In genomic region chr1:27349784-27350672, GRCh38 we compare ENCODE assay signal across 8 cellular contexts. TPM values are rescaled to one million over a fixed set of nuclear protein-coding genes. Genes with fewer than 3 reads are reported as not detected.
A peak's percentile ranks its signal among the peaks of the same experiment; 100 is the strongest.
DNase-seq lines count a peak whose midpoint lies in the region; ATAC-seq, FAIRE-seq and TF ChIP-seq lines count a peak whose summit lies in the region.

No MANE protein-coding gene starts in this region.

- no peaks in the 10 kb centered on the region for H3K9me1 ChIP-seq in endothelial cell of umbilical vein (replicated peaks; ENCODE audit: control insufficient read depth, extremely low read depth, insufficient read depth, low read length)

- H3K27ac ChIP-seq in HEK293 (ENCODE audit: extremely low read depth, low read depth, low read length) = no peak overlapping the region
- H3K27ac ChIP-seq in endothelial cell of umbilical vein (ENCODE audit: insufficient read depth, low read depth, low read length) = no peak overlapping the region
- peak overlapping the region in 1 of 2 donors; percentile 32 for H3K27ac ChIP-seq in mucosa of rectum (ENCODE audit: low read depth in 2 of 2, low read length in 2 of 2)

- H4K20me1 ChIP-seq in endothelial cell of umbilical vein (replicated peaks; ENCODE audit: control insufficient read depth, extremely low read depth, insufficient read depth, low read length) = no peaks in the 10 kb centered on the region

- H2AFZ ChIP-seq in endothelial cell of umbilical vein (ENCODE audit: low read depth, low read length) = peak overlapping the region; percentile 75

- peak; percentile 73 for FAIRE-seq in endothelial cell of umbilical vein (lab: Jason Lieb, UNC)

- H3K79me2 ChIP-seq in endothelial cell of umbilical vein (ENCODE audit: control insufficient read depth, insufficient read depth, low read length) = no peaks in the 10 kb centered on the region

- H3K9ac ChIP-seq in endothelial cell of umbilical vein (replicated peaks; ENCODE audit: extremely low read depth, insufficient read depth, low read length) (no peak overlapping the region), mucosa of rectum (ENCODE audit: low read depth in 1 of 2, low read length in 2 of 2) (peak overlapping the region in 1 of 2 donors; percentile 36)

- ATAC-seq in HG03457 (IDR thresholded peaks at IDR 0.05; ENCODE audit: unreplicated experiment) = no peak
- no peak for ATAC-seq in GM18867 (IDR thresholded peaks at IDR 0.05; ENCODE audit: unreplicated experiment)

- intact Hi-C loops in endothelial cell of umbilical vein (cut with micrococcal nuclease) = no loop called here

- dilution Hi-C loops in endothelial cell of umbilical vein (cut with MboI; ENCODE audit: extremely low pct_ligation_motif_present, low sequenced_read_pairs) = no loop called here

- CTCF ChIA-PET in HEK293 (lab: Yijun Ruan, JAX) = interaction anchor here (0.7 to 3.2 kb wide), 5 partner anchors 15 to 46 kb away, joined by 3 to 17 read pairs (median 4); no protein-coding TSS in a partner anchor
- CTCF ChIA-PET in endothelial cell of umbilical vein (lab: Charles Lee) = interaction anchor here (0.6 to 2.1 kb wide), 13 partner anchors 8 to 358 kb away, joined by 3 to 12 read pairs (median 4); partner anchors contain the start of gene FCN3

- TF ChIP-seq POLR2A in endothelial cell of umbilical vein (IDR thresholded peaks at IDR 0.05; ENCODE audit: low read depth, low read length) = no peak

- peak overlapping the region; percentile 45 for H3K4me2 ChIP-seq in endothelial cell of umbilical vein (ENCODE audit: insufficient read depth, low read length)

- H3K4me3 ChIP-seq in HEK293 (ENCODE audit: low read depth, low read length) = no peak overlapping the region; the same call in 1 of the 2 replicates
- H3K4me3 ChIP-seq in endothelial cell of umbilical vein (replicated peaks in 1 of 3; ENCODE audit: insufficient read depth in 1 of 3, low read depth in 1 of 3, low read length in 3 of 3) = peak overlapping the region in 1 of 3 experiments; percentile 31
- H3K4me3 ChIP-seq in mucosa of rectum (ENCODE audit: low read length in 2 of 2) = peak overlapping the region; percentile 50 to 63

- POLR2A ChIA-PET in HEK293 (lab: Yijun Ruan, JAX) = interaction anchor here (0.6 to 2.0 kb wide), 7 partner anchors 11 to 195 kb away, joined by 3 to 17 read pairs (median 5); partner anchors contain the start of genes MAP3K6, SLC9A1 and TMEM222
- POLR2A ChIA-PET in endothelial cell of umbilical vein (lab: Charles Lee) = no interaction called here

- TF ChIP-seq CTCF in HEK293 (tag by site-specific recombination; IDR thresholded peaks at IDR 0.05) (no peak), endothelial cell of umbilical vein (IDR thresholded peaks at IDR 0.05; ENCODE audit: extremely low read depth in 1 of 2, insufficient read depth in 1 of 2, low read depth in 1 of 2, low read length in 2 of 2) (no peak)

- H3K27me3 ChIP-seq in endothelial cell of umbilical vein (ENCODE audit: control insufficient read depth in 2 of 2, insufficient read depth in 2 of 2, low read length in 2 of 2) (peaks cover 2 to 5% of the 10 kb centered on the region in 2 experiments), mucosa of rectum (ENCODE audit: control insufficient read depth in 2 of 2, insufficient read depth in 2 of 2, low read length in 2 of 2) (no peaks in the 10 kb centered on the region)

- DNase-seq in NCI-H774 (lab: John Stamatoyannopoulos, UW) (peak; percentile 59), endothelial cell of umbilical vein (ENCODE audit: low read depth, low spot score) (peak; percentile 69), inferior parietal cortex (ENCODE audit: extremely low spot score) (no peak)
- no peak for DNase-seq in central memory CD4-positive, alpha-beta T cell

- H3K36me3 ChIP-seq in HEK293 (ENCODE audit: control insufficient read depth in 2 of 2, insufficient read depth in 1 of 2, low read length in 2 of 2) (peaks cover 0 to 19% of the 10 kb centered on the region in 2 experiments; a peak in 1 of 3 replicates), endothelial cell of umbilical vein (ENCODE audit: control insufficient read depth in 2 of 2, extremely low read depth in 1 of 2, insufficient read depth in 2 of 2, low read length in 2 of 2) (no peaks in the 10 kb centered on the region), mucosa of rectum (ENCODE audit: control insufficient read depth in 2 of 2, insufficient read depth in 2 of 2, low read length in 2 of 2) (peaks cover under 1 to 6% of the 10 kb centered on the region in 2 donors)

- BruUV-seq in endothelial cell of umbilical vein (replicated peaks; lab: Mats Ljungman, UMichigan) = no TSS peak

- H3K4me1 ChIP-seq in HEK293 (ENCODE audit: control insufficient read depth, insufficient read depth, low read length) (peaks cover 4% of the 10 kb centered on the region), endothelial cell of umbilical vein (ENCODE audit: control insufficient read depth, extremely low read depth, insufficient read depth, low read length) (peaks cover 7% of the 10 kb centered on the region), mucosa of rectum (ENCODE audit: control insufficient read depth in 2 of 2, insufficient read depth in 2 of 2, low read length in 2 of 2) (peaks cover 17 to 22% of the 10 kb centered on the region in 2 donors)

- H3K9me3 ChIP-seq in HEK293 (ENCODE audit: control insufficient read depth, insufficient read depth, low read depth, low read length) (no peaks in the 10 kb centered on the region), endothelial cell of umbilical vein (replicated peaks; ENCODE audit: control insufficient read depth, insufficient read depth, low read length) (no peaks in the 10 kb centered on the region), mucosa of rectum (ENCODE audit: control insufficient read depth in 2 of 2, low read length in 2 of 2) (no peaks in the 10 kb centered on the region)

TF ChIP-seq in endothelial cell of umbilical vein, 7 proteins besides CTCF, POLR2A, EP300 and RAD21:
- no peak for TF ChIP-seq EZH2 (IDR thresholded peaks at IDR 0.05; ENCODE audit: borderline replicate concordance, low read depth, low read length, severe bottlenecking)
- peak; percentile 8 for TF ChIP-seq POLR2AphosphoS5 (IDR thresholded peaks at IDR 0.05; ENCODE audit: insufficient read depth, low read depth, low read length)
- TF ChIP-seq MAX (IDR thresholded peaks at IDR 0.05; ENCODE audit: insufficient read depth, insufficient read length) = peak; percentile 25
TF ChIP-seq in endothelial cell of umbilical vein: peak in this region for 2.

RNA-seq across cellular contexts. Expression of gene SYTL1, which starts 8.2 kb away (rescaled TPM):
- total RNA-seq in endothelial cell of umbilical vein = not detected in 2 replicates
- 0.04 and 0.29 TPM in 2 replicates for polyA plus RNA-seq in endothelial cell of umbilical vein
- 0.04 and 0.10 TPM in 2 replicates for polyA plus RNA-seq in endothelial cell of umbilical vein (2011; cell fraction: cytosol; rRNA removed)
- 0.22 and 0.48 TPM in 2 replicates for polyA plus RNA-seq in endothelial cell of umbilical vein (2011; cell fraction: nucleus; rRNA removed)
- 0.08 TPM in 1 of 2 replicates, not detected in the other for polyA plus RNA-seq in endothelial cell of umbilical vein (2012)
- 0.49 TPM in 1 of 2 replicates, not detected in the other for polyA minus RNA-seq in endothelial cell of umbilical vein
- not detected for polyA minus RNA-seq in endothelial cell of umbilical vein (2011; cell fraction: cytosol; rRNA and poly(A)+ RNA removed)
- not detected in 2 replicates for polyA minus RNA-seq in endothelial cell of umbilical vein (2011; cell fraction: nucleus; rRNA and poly(A)+ RNA removed)

RNA-seq across cellular contexts. Expression of gene MAP3K6, which starts 16.7 kb away (rescaled TPM):
- 12.4 and 18.5 TPM in 2 replicates for total RNA-seq in endothelial cell of umbilical vein
- 9.9 and 12.7 TPM in 2 replicates for polyA plus RNA-seq in endothelial cell of umbilical vein
- polyA plus RNA-seq in endothelial cell of umbilical vein (2011; cell fraction: cytosol; rRNA removed) = 5.7 and 5.9 TPM in 2 replicates
- 52.7 and 54.9 TPM in 2 replicates for polyA plus RNA-seq in endothelial cell of umbilical vein (2011; cell fraction: nucleus; rRNA removed)
- polyA plus RNA-seq in endothelial cell of umbilical vein (2012) = 13.8 and 18.1 TPM in 2 replicates
- 7.0 and 9.0 TPM in 2 replicates for polyA minus RNA-seq in endothelial cell of umbilical vein
- 8.3 TPM for polyA minus RNA-seq in endothelial cell of umbilical vein (2011; cell fraction: cytosol; rRNA and poly(A)+ RNA removed)
- polyA minus RNA-seq in endothelial cell of umbilical vein (2011; cell fraction: nucleus; rRNA and poly(A)+ RNA removed) = 9.3 and 12.2 TPM in 2 replicates

RNA-seq across cellular contexts. Expression of gene FCN3, which starts 24.6 kb away (rescaled TPM):
- total RNA-seq in endothelial cell of umbilical vein = not detected in 2 replicates
- polyA plus RNA-seq in endothelial cell of umbilical vein = 0.15 and 0.25 TPM in 2 replicates
- 0.09 and 0.13 TPM in 2 replicates for polyA plus RNA-seq in endothelial cell of umbilical vein (2011; cell fraction: cytosol; rRNA removed)
- not detected in 2 replicates for polyA plus RNA-seq in endothelial cell of umbilical vein (2011; cell fraction: nucleus; rRNA removed)
- not detected in 2 replicates for polyA plus RNA-seq in endothelial cell of umbilical vein (2012)
- polyA minus RNA-seq in endothelial cell of umbilical vein = 0.53 TPM in 1 of 2 replicates, not detected in the other
- polyA minus RNA-seq in endothelial cell of umbilical vein (2011; cell fraction: cytosol; rRNA and poly(A)+ RNA removed) = not detected
- not detected in 2 replicates for polyA minus RNA-seq in endothelial cell of umbilical vein (2011; cell fraction: nucleus; rRNA and poly(A)+ RNA removed)

RNA-seq across cellular contexts. Expression of gene TMEM222, which starts 28.1 kb away (rescaled TPM):
- total RNA-seq in endothelial cell of umbilical vein = 43.1 and 45.8 TPM in 2 replicates
- polyA plus RNA-seq in endothelial cell of umbilical vein = 76.1 and 103 TPM in 2 replicates
- polyA plus RNA-seq in endothelial cell of umbilical vein (2011; cell fraction: cytosol; rRNA removed) = 61.1 and 68.5 TPM in 2 replicates
- polyA plus RNA-seq in endothelial cell of umbilical vein (2011; cell fraction: nucleus; rRNA removed) = 42.4 and 48.1 TPM in 2 replicates
- 30.7 and 35.6 TPM in 2 replicates for polyA plus RNA-seq in endothelial cell of umbilical vein (2012)
- 71.0 and 75.9 TPM in 2 replicates for polyA minus RNA-seq in endothelial cell of umbilical vein
- 23.4 TPM for polyA minus RNA-seq in endothelial cell of umbilical vein (2011; cell fraction: cytosol; rRNA and poly(A)+ RNA removed)
- 16.3 and 17.6 TPM in 2 replicates for polyA minus RNA-seq in endothelial cell of umbilical vein (2011; cell fraction: nucleus; rRNA and poly(A)+ RNA removed)

RNA-seq across cellular contexts. Expression of gene CD164L2, which starts 33.1 kb away (rescaled TPM):
- not detected in 2 replicates for total RNA-seq in endothelial cell of umbilical vein
- not detected in 2 replicates for polyA plus RNA-seq in endothelial cell of umbilical vein
- polyA plus RNA-seq in endothelial cell of umbilical vein (2011; cell fraction: cytosol; rRNA removed) = not detected in 2 replicates
- not detected in 2 replicates for polyA plus RNA-seq in endothelial cell of umbilical vein (2011; cell fraction: nucleus; rRNA removed)
- not detected in 2 replicates for polyA plus RNA-seq in endothelial cell of umbilical vein (2012)
- 0.30 TPM in 1 of 2 replicates, not detected in the other for polyA minus RNA-seq in endothelial cell of umbilical vein
- polyA minus RNA-seq in endothelial cell of umbilical vein (2011; cell fraction: cytosol; rRNA and poly(A)+ RNA removed) = not detected
- polyA minus RNA-seq in endothelial cell of umbilical vein (2011; cell fraction: nucleus; rRNA and poly(A)+ RNA removed) = not detected in 2 replicates

Comparison
In these comparisons a context has a peak if more than half of its experiments do, and no peak if none do; other contexts are left out.
1. DNase-seq: peak in NCI-H774 (single experiment) and endothelial cell of umbilical vein (single experiment); none in central memory CD4-positive, alpha-beta T cell (single experiment) and inferior parietal cortex (single experiment).